10 cellular contexts compared by ENCODE assay signal in genomic region chr15:63439536-63440264, GRCh38. TPM values are rescaled to one million over a fixed set of nuclear protein-coding genes. Genes with fewer than 3 reads are reported as not detected.
DNase-seq lines count a peak whose midpoint lies in the region; ATAC-seq lines count a peak whose summit lies in the region.
"Had no signal": no experiment of that assay in that cellular context is flagged by ENCODE, and none has a peak within 500 bp of the region (broad histone marks: within the 10 kb centered on the region; RNA-seq: fewer than 3 reads in every experiment).

No MANE protein-coding gene starts in this region.

- DNase-seq in NCI-H1417 (lab: John Stamatoyannopoulos, UW) (peak; percentile 13 to 42 (median 15)), NCI-H1417 treated with DMSO at 0.1 percent for 48 hours (lab: John Stamatoyannopoulos, UW) (no peak), HCEC 1CT (peak; percentile 26), SK-N-DZ (ENCODE audit: low spot score) (peak; percentile 36), left lobe of liver (ENCODE audit: low spot score) (peak; percentile 42), DMS 273 (lab: John Stamatoyannopoulos, UW; ENCODE audit: unreplicated experiment) (no peak)
- DNase-seq: NCI-H526 had no signal

- ATAC-seq in left lobe of liver (no peak), GM19455 (IDR thresholded peaks at IDR 0.05; ENCODE audit: unreplicated experiment) (no peak), HG02870 (IDR thresholded peaks at IDR 0.05; ENCODE audit: unreplicated experiment) (no peak)
- ATAC-seq: sciatic nerve had no signal

RNA-seq across cellular contexts. Expression of gene CA12, which starts 58.1 kb away (rescaled TPM):
- 0.27 and 0.31 TPM in 2 replicates for polyA plus RNA-seq in SK-N-DZ (2014; cell fraction: cytosol; rRNA removed)
- polyA plus RNA-seq in SK-N-DZ (2014; cell fraction: nucleus; rRNA removed): 0.41 and 0.57 TPM in 2 replicates
- total RNA-seq in left lobe of liver: 0.28 TPM

Comparison
In these comparisons a context has a peak if more than half of its experiments do, and no peak if none do; other contexts are left out.
1. DNase-seq: peak in NCI-H1417 (3 of 3), HCEC 1CT (single experiment), SK-N-DZ (single experiment) and left lobe of liver (single experiment); none in NCI-H1417 treated with DMSO at 0.1 percent for 48 hours (single experiment) and DMS 273 (single experiment).